In the genomic region with DNA sequence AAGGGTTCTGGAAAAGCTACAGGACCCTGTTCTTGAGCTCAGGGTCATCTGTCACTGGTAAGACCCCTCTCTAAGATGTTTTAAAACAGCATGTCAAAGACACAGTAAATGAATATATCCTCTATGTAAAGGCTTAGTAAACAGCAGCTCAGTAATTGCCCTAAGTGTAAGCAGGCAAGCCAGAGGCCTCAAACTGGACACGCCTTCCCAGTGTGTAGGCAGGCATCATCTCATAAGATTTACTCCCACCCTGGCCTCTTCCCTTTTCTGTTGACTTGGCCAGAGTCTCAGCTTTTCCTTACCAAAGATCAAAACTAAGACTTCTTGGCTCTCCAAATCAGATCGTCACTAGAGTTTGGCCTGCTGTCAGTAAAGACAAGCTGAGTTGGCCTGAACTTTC, we compare ENCODE assay signal across 1 cellular context.
A peak's percentile ranks its signal among the peaks of the same experiment; 100 is the strongest.
TF ChIP-seq lines count a peak whose summit lies in the region.

No MANE protein-coding gene starts in this region.

TF ChIP-seq in HepG2, 621 proteins besides CTCF, POLR2A, EP300 and RAD21 (continued from another document):
- TF ChIP-seq, protein P1, sequence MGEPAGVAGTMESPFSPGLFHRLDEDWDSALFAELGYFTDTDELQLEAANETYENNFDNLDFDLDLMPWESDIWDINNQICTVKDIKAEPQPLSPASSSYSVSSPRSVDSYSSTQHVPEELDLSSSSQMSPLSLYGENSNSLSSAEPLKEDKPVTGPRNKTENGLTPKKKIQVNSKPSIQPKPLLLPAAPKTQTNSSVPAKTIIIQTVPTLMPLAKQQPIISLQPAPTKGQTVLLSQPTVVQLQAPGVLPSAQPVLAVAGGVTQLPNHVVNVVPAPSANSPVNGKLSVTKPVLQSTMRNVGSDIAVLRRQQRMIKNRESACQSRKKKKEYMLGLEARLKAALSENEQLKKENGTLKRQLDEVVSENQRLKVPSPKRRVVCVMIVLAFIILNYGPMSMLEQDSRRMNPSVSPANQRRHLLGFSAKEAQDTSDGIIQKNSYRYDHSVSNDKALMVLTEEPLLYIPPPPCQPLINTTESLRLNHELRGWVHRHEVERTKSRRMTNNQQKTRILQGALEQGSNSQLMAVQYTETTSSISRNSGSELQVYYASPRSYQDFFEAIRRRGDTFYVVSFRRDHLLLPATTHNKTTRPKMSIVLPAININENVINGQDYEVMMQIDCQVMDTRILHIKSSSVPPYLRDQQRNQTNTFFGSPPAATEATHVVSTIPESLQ (CRISPR knock-in tag; conservative IDR thresholded peaks at IDR 0.05): no peak
- TF ChIP-seq KMT2A (CRISPR knock-in tag; IDR thresholded peaks at IDR 0.05) (no peak), ZNF224 (CRISPR knock-in tag; IDR thresholded peaks at IDR 0.05) (no peak), ZNF547 (CRISPR knock-in tag; IDR thresholded peaks at IDR 0.05) (peak; percentile 60; the same call in 1 of the 2 replicates), ZNF674 (CRISPR knock-in tag; IDR thresholded peaks at IDR 0.05; ENCODE audit: low read depth) (no peak), ZNF44 (CRISPR knock-in tag; IDR thresholded peaks at IDR 0.05) (0 out of 2 replicates have a peak, but pooled peaks have one; percentile 36), ZSCAN25 (CRISPR knock-in tag; IDR thresholded peaks at IDR 0.05) (no peak), ZNF747 (CRISPR knock-in tag; IDR thresholded peaks at IDR 0.05; ENCODE audit: borderline replicate concordance) (no peak), ZFP41 (CRISPR knock-in tag; IDR thresholded peaks at IDR 0.05; ENCODE audit: borderline replicate concordance) (no peak), ZFX (CRISPR knock-in tag; IDR thresholded peaks at IDR 0.05; ENCODE audit: low read depth) (no peak), ZNF432 (CRISPR knock-in tag; IDR thresholded peaks at IDR 0.05; ENCODE audit: borderline replicate concordance) (no peak)
